Comparison of ENCODE assay signal across 8 cellular contexts in genomic region chr3:184583345-184584000, GRCh38. TPM values are rescaled to one million over a fixed set of nuclear protein-coding genes. Genes with fewer than 3 reads are reported as not detected.
A peak's percentile ranks its signal among the peaks of the same experiment; 100 is the strongest.
DNase-seq lines count a peak whose midpoint lies in the region; ATAC-seq and TF ChIP-seq lines count a peak whose summit lies in the region.

No MANE protein-coding gene starts in this region.

- no peak for TF ChIP-seq POLR2A in heart left ventricle (IDR thresholded peaks at IDR 0.05)

- peaks cover 5% of the 10 kb centered on the region for H3K36me3 Mint-ChIP-seq in T-helper 17 cell (ENCODE audit: low read depth)
- peaks cover 8% of the 10 kb centered on the region for H3K36me3 Mint-ChIP-seq in osteocyte (ENCODE audit: unreplicated experiment)

- H3K27me3 ChIP-seq in heart left ventricle: peaks cover 0 to 20% (median 0%) of the 10 kb centered on the region in 9 donors

- H3K4me3 ChIP-seq in heart left ventricle: peak overlapping the region; percentile 30 to 77 (median 64)

- H3K27me3 Mint-ChIP-seq in T-helper 17 cell (peaks cover 44% of the 10 kb centered on the region), osteocyte (ENCODE audit: unreplicated experiment) (no peaks in the 10 kb centered on the region)

- WGBS in heart left ventricle, 4 donors: 2 to 6% (median 4%) methylated on average over 18 to 73 of the region's 73 CpGs

- peaks cover 0 to 32% (median 0%) of the 10 kb centered on the region in 9 donors for H3K36me3 ChIP-seq in heart left ventricle

- ATAC-seq in T-helper 17 cell (peak; percentile 35), heart left ventricle (peak; percentile 32 to 75 (median 72)), HG02981 (IDR thresholded peaks at IDR 0.05; ENCODE audit: unreplicated experiment) (no peak)
- no peak for ATAC-seq in activated CD4-positive, CD25-positive, alpha-beta regulatory T cell treated with anti-CD3 and anti-CD28 coated beads, Interleukin-2, amount 50 U/mL, for 24 hours

- no peaks in the 10 kb centered on the region for H3K9me3 Mint-ChIP-seq in osteocyte (ENCODE audit: unreplicated experiment)

- intact Hi-C loops in heart left ventricle (cut with DNase I): loop anchor here in 4 of 10 donors (5.0 kb wide), 2 partner anchors 129 to 144 kb away; partner anchors contain the start of gene MAGEF1 (in 3 of the 4)

- H3K27ac Mint-ChIP-seq in T-helper 17 cell (no peak overlapping the region), osteocyte (ENCODE audit: unreplicated experiment) (peak overlapping the region; percentile 93)

- H3K4me1 ChIP-seq in heart left ventricle: peaks cover 0 to 36% (median 10%) of the 10 kb centered on the region in 12 donors

- TF ChIP-seq CTCF in heart left ventricle (IDR thresholded peaks at IDR 0.05): no peak
- no peak for TF ChIP-seq CTCF in osteocyte (IDR thresholded peaks at IDR 0.05)

- peak; percentile 16 for DNase-seq in CD1c-positive myeloid dendritic cell (ENCODE audit: extremely low spot score)
- no peak for DNase-seq in T-helper 17 cell
- peak; percentile 54 to 80 (median 70) for DNase-seq in heart left ventricle
- no peak for DNase-seq in osteocyte (ENCODE audit: extremely low spot score, unreplicated experiment)
- DNase-seq in activated CD4-positive, alpha-beta T cell treated with anti-CD3 and anti-CD28 coated beads, Interleukin-2, amount 50 U/mL, for 1 hour: no peak
- DNase-seq in NK-92 treated with Interleukin-12 subunit alpha and Interleukin-12 subunit beta, amount 100 ng/mL, for 24 hours (lab: John Stamatoyannopoulos, UW): no peak

- H3K9me3 ChIP-seq in T-helper 17 cell (ENCODE audit: control insufficient read depth, low read length, poor library complexity, severe bottlenecking): no peaks in the 10 kb centered on the region
- no peaks in the 10 kb centered on the region for H3K9me3 ChIP-seq in heart left ventricle

- peak overlapping the region; percentile 33 to 89 (median 84) for H3K27ac ChIP-seq in heart left ventricle

- H3K4me3 Mint-ChIP-seq in T-helper 17 cell (peak overlapping the region; percentile 79), osteocyte (ENCODE audit: unreplicated experiment) (peak overlapping the region; percentile 83)

- H3K4me1 Mint-ChIP-seq in T-helper 17 cell: peaks cover 7% of the 10 kb centered on the region
- H3K4me1 Mint-ChIP-seq in osteocyte (ENCODE audit: unreplicated experiment): peaks cover 31% of the 10 kb centered on the region

RNA-seq across cellular contexts. Expression of gene EPHB3, which starts 21.9 kb away (rescaled TPM):
- under 1 TPM in 1 of 2 donors, not detected in 1; 0.35 TPM for total RNA-seq in T-helper 17 cell
- 1 to 10 TPM in 8 of 9 donors, under 1 TPM in 1; 1.00 to 4.6 (median 2.4) TPM for total RNA-seq in heart left ventricle
- 1 to 10 TPM; 1.4 TPM for polyA plus RNA-seq in heart left ventricle
- 10.6 and 11.4 TPM in 2 replicates for total RNA-seq in osteocyte

Comparison
In these comparisons a context has a peak if more than half of its experiments do, and no peak if none do; other contexts are left out.
1. DNase-seq: peak in CD1c-positive myeloid dendritic cell (single experiment) and heart left ventricle (5 of 5); none in T-helper 17 cell (0 of 3), osteocyte (single experiment), activated CD4-positive, alpha-beta T cell treated with anti-CD3 and anti-CD28 coated beads, Interleukin-2, amount 50 U/mL, for 1 hour (single experiment) and NK-92 treated with Interleukin-12 subunit alpha and Interleukin-12 subunit beta, amount 100 ng/mL, for 24 hours (single experiment).
2. ATAC-seq: peak in T-helper 17 cell (single experiment) and heart left ventricle (4 of 4); none in HG02981 (single experiment) and activated CD4-positive, CD25-positive, alpha-beta regulatory T cell treated with anti-CD3 and anti-CD28 coated beads, Interleukin-2, amount 50 U/mL, for 24 hours (0 of 2).